In genomic region chr1:248537449-248537848, GRCh38 we compare ENCODE assay signal across 9 cellular contexts. TPM values are rescaled to one million over a fixed set of nuclear protein-coding genes. Genes with fewer than 3 reads are reported as not detected.
"Had no signal": no experiment of that assay in that cellular context is flagged by ENCODE, and none has a peak within 500 bp of the region (broad histone marks: within the 10 kb centered on the region; RNA-seq: fewer than 3 reads in every experiment).

No MANE protein-coding gene starts in this region.

RNA-seq across cellular contexts. Expression of gene OR2T29, which starts 25.1 kb away (rescaled TPM):
- total RNA-seq: activated CD4-positive, alpha-beta T cell treated with anti-CD3 and anti-CD28 coated beads, Interleukin-2, amount 10 ng/mL, durations not matched to agents 24 days and 14 days; activated naive CD4-positive, alpha-beta T cell treated with anti-CD3 and anti-CD28 coated beads for 36 hours; activated T-cell treated with anti-CD3 and anti-CD28 coated beads, Interleukin-2, amount 50 U/mL, for 4 hours; cardiac muscle cell; OCI-LY7; RPMI7951; T-helper 17 cell had no signal
- polyA plus RNA-seq: adipose tissue, cardiac muscle cell had no signal

RNA-seq across cellular contexts. Expression of gene OR2G6, which starts 29.6 kb away (rescaled TPM):
- total RNA-seq: activated CD4-positive, alpha-beta T cell treated with anti-CD3 and anti-CD28 coated beads, Interleukin-2, amount 10 ng/mL, durations not matched to agents 24 days and 14 days; activated naive CD4-positive, alpha-beta T cell treated with anti-CD3 and anti-CD28 coated beads for 36 hours; activated T-cell treated with anti-CD3 and anti-CD28 coated beads, Interleukin-2, amount 50 U/mL, for 4 hours; cardiac muscle cell; OCI-LY7; RPMI7951; T-helper 17 cell had no signal
- polyA plus RNA-seq: adipose tissue, cardiac muscle cell had no signal

RNA-seq across cellular contexts. Expression of gene OR2T34, which starts 37.1 kb away (rescaled TPM):
- total RNA-seq: activated CD4-positive, alpha-beta T cell treated with anti-CD3 and anti-CD28 coated beads, Interleukin-2, amount 10 ng/mL, durations not matched to agents 24 days and 14 days; activated naive CD4-positive, alpha-beta T cell treated with anti-CD3 and anti-CD28 coated beads for 36 hours; activated T-cell treated with anti-CD3 and anti-CD28 coated beads, Interleukin-2, amount 50 U/mL, for 4 hours; cardiac muscle cell; OCI-LY7; RPMI7951; T-helper 17 cell had no signal
- polyA plus RNA-seq: adipose tissue, cardiac muscle cell had no signal

RNA-seq across cellular contexts. Expression of gene OR2T5, which starts 49.1 kb away (rescaled TPM):
- total RNA-seq: activated B cell treated with CpG ODN at 0.5 μM for 24 hours; activated CD4-positive, alpha-beta T cell treated with anti-CD3 and anti-CD28 coated beads, Interleukin-2, amount 10 ng/mL, durations not matched to agents 24 days and 14 days; activated naive CD4-positive, alpha-beta T cell treated with anti-CD3 and anti-CD28 coated beads for 36 hours; activated T-cell treated with anti-CD3 and anti-CD28 coated beads, Interleukin-2, amount 50 U/mL, for 4 hours; cardiac muscle cell; OCI-LY7; RPMI7951; T-helper 17 cell had no signal
- polyA plus RNA-seq: adipose tissue, cardiac muscle cell had no signal
